In the genomic region with DNA sequence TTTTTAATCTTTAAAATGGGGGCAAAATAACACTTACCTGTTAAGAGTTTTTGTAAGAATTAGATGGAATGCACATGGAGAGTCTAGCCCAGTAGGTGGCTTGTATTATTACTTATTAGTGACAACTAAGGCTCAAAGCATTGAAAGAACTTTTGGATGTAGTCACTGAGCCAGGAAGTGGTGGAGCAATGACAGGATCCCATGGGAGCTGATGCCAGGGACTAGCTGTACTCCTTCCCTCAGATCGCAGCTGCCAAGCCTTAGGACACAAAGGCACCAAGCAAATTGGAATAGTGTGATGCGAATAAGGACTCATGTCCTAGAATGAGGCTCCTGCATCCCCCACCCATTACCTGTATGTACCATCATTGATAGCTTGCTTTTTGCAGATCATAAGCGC, we compare ENCODE assay signal across 28 cellular contexts.
"Had no signal": no experiment of that assay in that cellular context is flagged by ENCODE, and none has a peak within 500 bp of the region (broad histone marks: within the 10 kb centered on the region; RNA-seq: fewer than 3 reads in every experiment).

No MANE protein-coding gene starts in this region.

- H3K27ac ChIP-seq: SJSA1 had no signal

- ATAC-seq: activated CD4-positive, alpha-beta T cell treated with anti-CD3 and anti-CD28 coated beads for 36 hours; activated CD8-positive, alpha-beta T cell treated with anti-CD3 and anti-CD28 coated beads, Interleukin-2, amount 10 ng/mL, durations not matched to agents 7 days and 5 days; Panc1 had no signal

- H3K27me3 ChIP-seq: MG63, SJSA1 had no signal

- H3K36me3 ChIP-seq: MG63, SJSA1 had no signal

- DNase-seq: activated CD4-positive, alpha-beta T cell treated with anti-CD3 and anti-CD28 coated beads for 36 hours; activated CD4-positive, alpha-beta T cell treated with anti-CD3 and anti-CD28 coated beads, Interleukin-2, amount 10 ng/mL, durations not matched to agents 7 days and 5 days; activated CD4-positive, alpha-beta T cell treated with anti-CD3 and anti-CD28 coated beads, Interleukin-2, amount 50 U/mL, for 48 hours; activated CD8-positive, alpha-beta T cell treated with anti-CD3 and anti-CD28 coated beads, Interleukin-2, amount 10 ng/mL, durations not matched to agents 7 days and 5 days; activated gamma-delta T cell; activated naive CD4-positive, alpha-beta T cell treated with Interleukin-2 at 50 U/mL for 16 hours; activated naive CD8-positive, alpha-beta T cell treated with anti-CD3 and anti-CD28 coated beads, Interleukin-2, amount 10 ng/mL, durations not matched to agents 7 days and 5 days; activated T-cell treated with anti-CD3 and anti-CD28 coated beads, Interleukin-2, amount 50 U/mL, for 24 hours; cerebellar nuclear complex; Kasumi-1; MG63; NCI-H1048; NCI-H1105 treated with DMSO at 0.1 percent for 48 hours; NCI-H1436; NCI-H1694; NCI-H1930; NCI-H2081 treated with DMSO at 0.1 percent for 48 hours; NCI-H226; NCI-H446 treated with DMSO at 0.1 percent for 48 hours; NCI-H524; NCI-H69; SHP77; SK-N-SH had no signal

- H3K4me3 ChIP-seq: MG63, SJSA1 had no signal

- FAIRE-seq: astrocyte, bronchial epithelial cell, TTC549 had no signal

- H3K9me3 ChIP-seq: MG63, SJSA1, SK-N-SH had no signal

- H3K4me1 ChIP-seq: SJSA1 had no signal
